In the genomic region with DNA sequence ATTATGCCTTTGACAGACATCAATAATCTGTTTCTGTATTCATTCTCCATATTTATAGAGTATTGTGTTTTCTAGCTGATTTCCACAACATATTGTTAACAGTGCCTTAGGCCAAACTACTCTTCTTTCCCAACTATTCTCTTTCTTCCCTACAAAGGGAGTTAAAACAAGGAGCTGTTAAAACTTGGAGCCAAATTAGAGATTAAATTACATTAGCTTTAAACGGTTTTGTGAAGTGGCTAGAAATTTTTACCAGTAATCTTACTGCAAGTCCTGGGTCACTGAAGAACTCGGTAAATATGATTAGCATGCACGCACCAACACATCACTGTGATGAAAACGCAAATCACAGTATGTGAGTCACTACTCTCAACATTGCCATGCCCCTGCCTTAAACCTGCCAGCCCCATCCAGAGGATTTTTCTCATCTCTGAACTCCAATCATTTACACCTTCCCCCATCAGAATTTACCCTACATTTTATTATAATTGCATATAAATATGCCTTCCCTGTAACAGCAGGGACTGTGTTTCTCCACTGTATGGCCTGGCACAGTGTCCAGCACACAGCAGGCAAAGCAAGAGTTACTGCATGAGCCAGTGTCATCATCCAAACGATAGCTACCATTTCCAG, we compare ENCODE assay signal across 8 cellular contexts. TPM values are rescaled to one million over a fixed set of nuclear protein-coding genes. Genes with fewer than 3 reads are reported as not detected.
DNase-seq lines count a peak whose midpoint lies in the region; ATAC-seq and TF ChIP-seq lines count a peak whose summit lies in the region.

No MANE protein-coding gene starts in this region.

- H3K4me3 ChIP-seq in left ventricle myocardium inferior: peak overlapping the region; percentile 89
- peak overlapping the region; percentile 77 for H3K4me3 ChIP-seq in SU-DHL-6 (ENCODE audit: insufficient read depth, low read length, poor library complexity, severe bottlenecking)

- TF ChIP-seq CTCF in left ventricle myocardium inferior (IDR thresholded peaks at IDR 0.05; ENCODE audit: borderline replicate concordance) (no peak), SU-DHL-6 (IDR thresholded peaks at IDR 0.05; ENCODE audit: insufficient read depth, low read length, poor library complexity, severe bottlenecking) (no peak), omental fat pad (IDR thresholded peaks at IDR 0.05) (no peak)

- no peaks in the 10 kb centered on the region for H3K9me2 ChIP-seq in SU-DHL-6 (replicated peaks; ENCODE audit: insufficient read depth, low read length)

- peak overlapping the region; percentile 96 for H3K4me2 ChIP-seq in SU-DHL-6 (ENCODE audit: low read depth, low read length, poor library complexity, severe bottlenecking)

- intact Hi-C loops in left ventricle myocardium inferior (cut with micrococcal nuclease) (loop anchor here (5.0 kb wide), 1 partner anchor 43 kb away; no protein-coding TSS in a partner anchor), Right ventricle myocardium superior (cut with DNase I) (loop anchor here (5.0 kb wide), 2 partner anchors 43 to 392 kb away; a partner anchor contains a TSS)

- no peak overlapping the region for H2AFZ ChIP-seq in SU-DHL-6 (ENCODE audit: low read depth, low read length, severe bottlenecking)

- H3K9me3 ChIP-seq in left ventricle myocardium inferior (replicated peaks): peaks cover 6% of the 10 kb centered on the region
- peaks cover 5% of the 10 kb centered on the region; the same call in 1 of the 2 replicates for H3K9me3 ChIP-seq in SU-DHL-6 (ENCODE audit: insufficient read depth, low read length)

- H3K79me2 ChIP-seq in SU-DHL-6 (ENCODE audit: insufficient read depth, low read length): peaks cover 54% of the 10 kb centered on the region

- no peak for TF ChIP-seq POLR2A in erythroblast (IDR thresholded peaks at IDR 0.05; ENCODE audit: low read length)

- H3K36me3 ChIP-seq in left ventricle myocardium inferior (peaks cover 22% of the 10 kb centered on the region), SU-DHL-6 (ENCODE audit: low read length) (no peaks in the 10 kb centered on the region; the same call in 1 of the 2 replicates)

- H3K27ac ChIP-seq in left ventricle myocardium inferior (replicated peaks): peak overlapping the region; percentile 97
- H3K27ac ChIP-seq in SU-DHL-6 (ENCODE audit: low read depth, low read length): peak overlapping the region; percentile 62; the same call in 1 of the 2 replicates

- peaks cover 72% of the 10 kb centered on the region for H3K4me1 ChIP-seq in left ventricle myocardium inferior

- H4K20me1 ChIP-seq in SU-DHL-6 (ENCODE audit: low read depth, low read length): no peaks in the 10 kb centered on the region

- H3F3A ChIP-seq in SU-DHL-6 (ENCODE audit: insufficient read depth): 0 out of 2 replicates have a peak, but pooled peaks cover 4% of the 10 kb centered on the region

- no peaks in the 10 kb centered on the region for H3K27me3 ChIP-seq in left ventricle myocardium inferior (ENCODE audit: low read depth)
- no peaks in the 10 kb centered on the region for H3K27me3 ChIP-seq in SU-DHL-6 (ENCODE audit: low read length)

- ATAC-seq in Right ventricle myocardium superior (ENCODE audit: poor library complexity): no peak
- peak; percentile 44 for ATAC-seq in omental fat pad (ENCODE audit: low FRiP score)
- ATAC-seq in GM21526 (IDR thresholded peaks at IDR 0.05; ENCODE audit: low FRiP score, unreplicated experiment): no peak
- ATAC-seq in GM21360 (IDR thresholded peaks at IDR 0.05; ENCODE audit: unreplicated experiment): no peak
- no peak for ATAC-seq in GM19351 (IDR thresholded peaks at IDR 0.05; ENCODE audit: unreplicated experiment)

- DNase-seq in left ventricle myocardium inferior (no peak), Right ventricle myocardium superior (no peak), erythroblast (lab: John Stamatoyannopoulos, UW) (peak; percentile 29 to 42), omental fat pad (ENCODE audit: low spot score) (no peak)

- H3K9ac ChIP-seq in SU-DHL-6 (ENCODE audit: low read length): peak overlapping the region; percentile 81

RNA-seq across cellular contexts. Expression of a gene that starts 1.5 kb away (rescaled TPM):
- total RNA-seq in left ventricle myocardium inferior (363 TPM), Right ventricle myocardium superior (539 TPM), omental fat pad (100 to 1,000 TPM; 455 to 981 (median 633) TPM)

Comparison
In these comparisons a context has a peak if more than half of its experiments do, and no peak if none do; other contexts are left out.
1. DNase-seq: peak in erythroblast (2 of 2); none in left ventricle myocardium inferior (single experiment), Right ventricle myocardium superior (single experiment) and omental fat pad (single experiment).